Comparison of ENCODE assay signal across 8 cellular contexts in the genomic region with DNA sequence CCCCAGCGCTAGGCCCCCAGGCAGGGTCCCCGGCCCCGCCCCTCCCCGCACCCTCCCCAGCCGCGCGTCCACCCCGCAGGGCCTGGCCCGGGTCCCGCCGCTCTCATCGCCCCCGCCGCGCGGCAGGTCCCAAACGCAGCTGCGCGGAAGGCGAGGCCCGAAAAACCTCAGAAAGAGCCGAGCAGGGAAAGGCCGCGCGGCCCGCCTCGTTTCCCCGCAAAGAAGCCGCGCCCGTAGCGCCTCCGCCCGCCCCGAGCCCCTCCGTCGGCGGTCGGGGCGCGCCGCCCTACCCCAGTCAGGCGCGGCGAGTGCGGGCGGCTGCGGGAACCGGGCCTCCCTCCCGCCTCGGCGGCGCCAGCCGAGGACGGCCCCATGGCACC. TPM values are rescaled to one million over a fixed set of nuclear protein-coding genes. Genes with fewer than 3 reads are reported as not detected.
A peak's percentile ranks its signal among the peaks of the same experiment; 100 is the strongest.
DNase-seq lines count a peak whose midpoint lies in the region; ATAC-seq and TF ChIP-seq lines count a peak whose summit lies in the region.

No MANE protein-coding gene starts in this region.

- DNase-seq in GM12864 (ENCODE audit: low read depth) (no peak), MM.1S (no peak), colonic mucosa (no peak), NAMALWA (ENCODE audit: low spot score) (no peak), NCI-H2107 treated with DMSO at 0.1 percent for 48 hours (lab: John Stamatoyannopoulos, UW; ENCODE audit: unreplicated experiment) (no peak), RKO (ENCODE audit: low spot score) (no peak)
- DNase-seq in naive thymus-derived CD8-positive, alpha-beta T cell: no peak

- no peak overlapping the region for H3K4me2 ChIP-seq in MM.1S (ENCODE audit: low read depth, low read length)

- peak overlapping the region in 1 of 10 donors; percentile 14 for H3K27ac Mint-ChIP-seq in naive thymus-derived CD8-positive, alpha-beta T cell

- H3K79me2 ChIP-seq in MM.1S (ENCODE audit: low read length): peaks cover 33% of the 10 kb centered on the region

- peak overlapping the region; percentile 81 for H3K4me3 ChIP-seq in GM12864 (ENCODE audit: low read depth, low read length)
- H3K4me3 ChIP-seq in MM.1S (ENCODE audit: low read length): peak overlapping the region; percentile 46; the same call in 1 of the 2 replicates
- peak overlapping the region; percentile 77 for H3K4me3 ChIP-seq in colonic mucosa

- peak; percentile 27 for ATAC-seq in GM21737 (IDR thresholded peaks at IDR 0.05; ENCODE audit: unreplicated experiment)
- peak; percentile 50 to 55 for ATAC-seq in naive thymus-derived CD8-positive, alpha-beta T cell

- POLR2A ChIA-PET in naive thymus-derived CD8-positive, alpha-beta T cell (lab: Charles Lee): no interaction called here

- no peak for TF ChIP-seq CTCF in GM12864 (IDR thresholded peaks at IDR 0.05; ENCODE audit: low read depth, low read length, missing control alignments)
- TF ChIP-seq CTCF in MM.1S (IDR thresholded peaks at IDR 0.05; ENCODE audit: low read length): no peak
- TF ChIP-seq CTCF in colonic mucosa (IDR thresholded peaks at IDR 0.05): no peak

- peak overlapping the region; percentile 45; the same call in 1 of the 2 replicates for H3K27ac ChIP-seq in MM.1S (ENCODE audit: low read length)
- peak overlapping the region; percentile 66 for H3K27ac ChIP-seq in colonic mucosa

- H3K36me3 ChIP-seq in MM.1S (replicated peaks; ENCODE audit: insufficient read depth, low read length): no peaks in the 10 kb centered on the region
- no peaks in the 10 kb centered on the region for H3K36me3 ChIP-seq in colonic mucosa

- intact Hi-C loops in colonic mucosa (cut with DNase I): no loop called here

- no peaks in the 10 kb centered on the region for H3K27me3 Mint-ChIP-seq in naive thymus-derived CD8-positive, alpha-beta T cell

- peak overlapping the region; percentile 36 to 87 (median 82) for H3K4me3 Mint-ChIP-seq in naive thymus-derived CD8-positive, alpha-beta T cell

- H2AFZ ChIP-seq in MM.1S (ENCODE audit: low read length): no peak overlapping the region

- H3K9me2 ChIP-seq in MM.1S (replicated peaks; ENCODE audit: insufficient read depth, low read length): no peaks in the 10 kb centered on the region

- H3F3A ChIP-seq in MM.1S (ENCODE audit: insufficient read depth, low read length): no peaks in the 10 kb centered on the region

- H3K9me3 ChIP-seq in MM.1S (replicated peaks; ENCODE audit: insufficient read depth, low read length) (no peaks in the 10 kb centered on the region), colonic mucosa (no peaks in the 10 kb centered on the region)

- H3K36me3 Mint-ChIP-seq in naive thymus-derived CD8-positive, alpha-beta T cell: peaks cover 0 to 2% (median 0%) of the 10 kb centered on the region in 3 donors

- no peaks in the 10 kb centered on the region for H3K9me3 Mint-ChIP-seq in naive thymus-derived CD8-positive, alpha-beta T cell

- peak overlapping the region; percentile 46; the same call in 1 of the 2 replicates for H3K9ac ChIP-seq in MM.1S (ENCODE audit: low read length)
- peak overlapping the region; percentile 46 to 73 for H3K9ac ChIP-seq in colonic mucosa (ENCODE audit: low read depth in 2 of 2, low read length in 2 of 2)

- peaks cover 5 to 21% (median 13%) of the 10 kb centered on the region in 4 donors for H3K4me1 Mint-ChIP-seq in naive thymus-derived CD8-positive, alpha-beta T cell

- no peaks in the 10 kb centered on the region for H3K4me1 ChIP-seq in MM.1S (ENCODE audit: low read length)
- no peaks in the 10 kb centered on the region for H3K4me1 ChIP-seq in colonic mucosa

- H3K27me3 ChIP-seq in MM.1S (replicated peaks; ENCODE audit: insufficient read depth, low read length) (no peaks in the 10 kb centered on the region), colonic mucosa (no peaks in the 10 kb centered on the region)

- H4K20me1 ChIP-seq in MM.1S (ENCODE audit: insufficient read depth, low read length): no peaks in the 10 kb centered on the region

RNA-seq across cellular contexts. Expression of gene POLE, which starts 0.3 kb away (rescaled TPM):
- 10 to 100 TPM; 34.5 to 96.1 TPM for total RNA-seq in colonic mucosa
- total RNA-seq in naive thymus-derived CD8-positive, alpha-beta T cell: 10 to 100 TPM; 53.3 to 56.1 TPM
- 1 to 10 TPM; 2.8 to 3.3 (median 2.8) TPM for polyA plus RNA-seq in naive thymus-derived CD8-positive, alpha-beta T cell

RNA-seq across cellular contexts. Expression of gene PXMP2, which starts 0.6 kb away (rescaled TPM):
- 10 to 100 TPM; 64.1 to 82.7 TPM for total RNA-seq in colonic mucosa
- total RNA-seq in naive thymus-derived CD8-positive, alpha-beta T cell: 1 to 10 TPM; 3.8 to 5.0 TPM
- polyA plus RNA-seq in naive thymus-derived CD8-positive, alpha-beta T cell: 10 to 100 TPM in 2 of 3 donors, 1 to 10 TPM in 1; 9.9 to 16.4 (median 12.0) TPM

RNA-seq across cellular contexts. Expression of gene PGAM5, which starts 23.8 kb away (rescaled TPM):
- 10 to 100 TPM; 33.3 to 85.6 TPM for total RNA-seq in colonic mucosa
- 10 to 100 TPM; 27.5 to 28.9 TPM for total RNA-seq in naive thymus-derived CD8-positive, alpha-beta T cell
- 10 to 100 TPM; 20.9 to 30.9 (median 23.8) TPM for polyA plus RNA-seq in naive thymus-derived CD8-positive, alpha-beta T cell

Comparison
In these comparisons a context has a peak if more than half of its experiments do, and no peak if none do; other contexts are left out.
1. RNA of gene PXMP2, which starts 0.6 kb away (total RNA-seq): 64.1 to 82.7 TPM in colonic mucosa; 3.8 to 5.0 TPM in naive thymus-derived CD8-positive, alpha-beta T cell; every median in the first group is over 10 times any median in the second.
2. Peak in every context shown above with its lines, with median percentiles within 50 percentile points of each other: H3K4me3 ChIP-seq.